8 cellular contexts compared by ENCODE assay signal in the genomic region with DNA sequence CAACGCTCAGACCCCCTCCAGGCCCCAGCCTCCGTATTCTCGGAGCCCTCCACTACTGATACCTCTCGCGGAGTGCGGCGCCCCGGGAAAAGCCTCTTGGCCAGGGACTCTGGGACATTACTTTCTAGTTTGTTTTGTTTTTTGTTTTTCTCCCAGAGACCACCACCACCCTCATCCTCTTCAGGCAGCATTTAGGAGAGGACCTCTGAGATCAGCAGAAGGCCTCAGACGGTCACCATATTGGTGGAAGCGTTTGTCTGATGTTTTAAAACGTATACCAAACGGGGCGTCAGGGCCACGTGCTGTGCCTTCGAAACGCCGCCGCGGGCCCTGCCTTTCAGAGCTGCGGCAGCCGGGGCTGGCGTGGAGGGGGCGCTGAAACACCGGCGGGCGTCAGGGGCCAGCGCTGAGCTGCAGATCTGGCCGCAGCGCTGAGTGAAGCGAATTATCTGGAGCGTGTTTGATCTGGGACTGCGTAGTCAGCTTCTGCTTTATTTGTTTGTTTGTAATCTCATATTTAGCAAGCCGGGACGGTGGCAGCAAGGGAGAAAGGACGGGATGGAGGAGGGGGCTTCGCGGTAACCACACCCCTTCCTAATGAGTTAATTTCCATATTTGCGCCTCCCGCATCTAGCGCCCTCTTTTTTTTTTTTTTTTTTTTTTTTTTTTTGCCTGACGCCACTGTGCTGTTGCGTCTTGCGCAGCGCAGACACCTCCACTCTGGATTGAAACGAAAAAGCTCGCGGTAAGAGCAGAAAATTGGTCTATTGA. TPM values are rescaled to one million over a fixed set of nuclear protein-coding genes. Genes with fewer than 3 reads are reported as not detected.
DNase-seq lines count a peak whose midpoint lies in the region; ATAC-seq, FAIRE-seq and TF ChIP-seq lines count a peak whose summit lies in the region.

No MANE protein-coding gene starts in this region.

- no peak for FAIRE-seq in HTR-8/SVneo (lab: Jason Lieb, UNC)

- H3K36me3 ChIP-seq in osteoblast (ENCODE audit: insufficient read depth, low read length) = no peaks in the 10 kb centered on the region

- no peak overlapping the region for H2AFZ ChIP-seq in osteoblast (ENCODE audit: low read length)

- no peak overlapping the region for H3K27ac ChIP-seq in osteoblast (ENCODE audit: low read depth, low read length)

- H4K20me1 ChIP-seq in osteoblast (ENCODE audit: insufficient read depth, low read length) = no peaks in the 10 kb centered on the region

- peak overlapping the region; percentile 64 for H3K4me2 ChIP-seq in osteoblast (ENCODE audit: insufficient read depth, low read length)

- peaks cover 78% of the 10 kb centered on the region for H3K27me3 ChIP-seq in osteoblast (ENCODE audit: insufficient read depth, low read length)

- TF ChIP-seq CTCF in epithelial cell of proximal tubule (conservative IDR thresholded peaks at IDR 0.05; ENCODE audit: low read depth, low read length) (no peak), osteoblast (IDR thresholded peaks at IDR 0.05; ENCODE audit: extremely low read depth, low read depth, low read length) (no peak)

- no peaks in the 10 kb centered on the region for H3K4me1 ChIP-seq in osteoblast (ENCODE audit: insufficient read depth, low read length)

- DNase-seq in Daoy (ENCODE audit: low read depth) = peak; percentile 70
- peak; percentile 85 for DNase-seq in NCI-H748 (lab: John Stamatoyannopoulos, UW; ENCODE audit: unreplicated experiment)
- no peak for DNase-seq in epithelial cell of proximal tubule (ENCODE audit: low read depth)
- no peak for DNase-seq in osteoblast (ENCODE audit: insufficient read length, low spot score, missing footprints)
- DNase-seq in NK-92 (lab: John Stamatoyannopoulos, UW; ENCODE audit: unreplicated experiment) = no peak
- no peak for DNase-seq in NCI-H510A treated with DMSO at 0.1 percent for 48 hours (lab: John Stamatoyannopoulos, UW)
- DNase-seq in HTR-8/SVneo (ENCODE audit: insufficient read length, low spot score) = no peak

- ATAC-seq in HG02798 (IDR thresholded peaks at IDR 0.05; ENCODE audit: poor library complexity, unreplicated experiment) = no peak

- H3K4me3 ChIP-seq in epithelial cell of proximal tubule (ENCODE audit: low read depth, low read length) (peak overlapping the region; percentile 13), osteoblast (ENCODE audit: insufficient read depth, low read length) (peak overlapping the region; percentile 50)

- no peaks in the 10 kb centered on the region for H3K79me2 ChIP-seq in osteoblast (ENCODE audit: insufficient read depth, low read length)

- no peaks in the 10 kb centered on the region for H3K9me3 ChIP-seq in osteoblast (ENCODE audit: low read depth, low read length)

RNA-seq across cellular contexts. Expression of gene SOX2, which starts 14.8 kb away (rescaled TPM):
- 3.1 and 4.3 TPM in 2 replicates for total RNA-seq in Daoy (2014; rRNA removed; shearing (Covaris generic))
- total RNA-seq in epithelial cell of proximal tubule (not detected in 2 replicates), osteoblast (not detected in 2 replicates)

Comparison
In these comparisons a context has a peak if more than half of its experiments do, and no peak if none do; other contexts are left out.
1. DNase-seq: peak in Daoy (single experiment) and NCI-H748 (single experiment); none in epithelial cell of proximal tubule (single experiment), osteoblast (single experiment), NK-92 (single experiment), NCI-H510A treated with DMSO at 0.1 percent for 48 hours (single experiment) and HTR-8/SVneo (single experiment).